In genomic region chr14:71602524-71602923, GRCh38 we compare ENCODE assay signal across 27 cellular contexts.
"Had no signal": no experiment of that assay in that cellular context is flagged by ENCODE, and none has a peak within 500 bp of the region (broad histone marks: within the 10 kb centered on the region; RNA-seq: fewer than 3 reads in every experiment).

No MANE protein-coding gene starts in this region.

- ATAC-seq: mucosa of descending colon; naive thymus-derived CD4-positive, alpha-beta T cell; natural killer cell treated with Interleukin-12 subunit alpha and Interleukin-12 subunit beta and Interleukin-15 and Interleukin-18, amount 100 ng/mL, for 72 hours; pancreas; psoas muscle; right cardiac atrium; sciatic nerve; stimulated activated naive B cell treated with anti-CD40 and anti-IgM and Interleukin-4, amounts not matched to agents 10 μg/mL and 1 μg/mL and 100 μg/mL, for 72 hours; stimulated activated naive CD8-positive, alpha-beta T cell treated with anti-CD3 and anti-CD28 coated beads, Interleukin-15, Interleukin-2, amounts not matched to agents 100 U/mL and 50 U/mL, for 24 hours had no signal

- H3K27ac ChIP-seq: hepatocyte, left ventricle myocardium inferior, pancreas, psoas muscle, skin epidermis, stomach, testis, thyroid gland, transverse colon, upper lobe of left lung, vagina had no signal

- H3K27me3 Mint-ChIP-seq: memory B cell; naive thymus-derived CD4-positive, alpha-beta T cell; natural killer cell treated with Interleukin-12 subunit alpha and Interleukin-12 subunit beta and Interleukin-15 and Interleukin-18, amount 100 ng/mL, for 72 hours; stimulated activated naive B cell treated with anti-CD40 and anti-IgM and Interleukin-4, amounts not matched to agents 10 μg/mL and 1 μg/mL and 100 μg/mL, for 72 hours had no signal

- H3K36me3 ChIP-seq: pancreas, thyroid gland, upper lobe of left lung, vagina had no signal

- H3K4me3 Mint-ChIP-seq: memory B cell; naive thymus-derived CD4-positive, alpha-beta T cell; natural killer cell treated with Interleukin-12 subunit alpha and Interleukin-12 subunit beta and Interleukin-15 and Interleukin-18, amount 100 ng/mL, for 72 hours; stimulated activated naive B cell treated with anti-CD40 and anti-IgM and Interleukin-4, amounts not matched to agents 10 μg/mL and 1 μg/mL and 100 μg/mL, for 72 hours had no signal

- H3K4me1 ChIP-seq: pancreas, psoas muscle, stomach, thyroid gland, transverse colon, upper lobe of left lung, vagina had no signal

- FAIRE-seq: pancreas had no signal

- H3K27ac Mint-ChIP-seq: memory B cell; naive thymus-derived CD4-positive, alpha-beta T cell; natural killer cell treated with Interleukin-12 subunit alpha and Interleukin-12 subunit beta and Interleukin-15 and Interleukin-18, amount 100 ng/mL, for 72 hours; stimulated activated naive B cell treated with anti-CD40 and anti-IgM and Interleukin-4, amounts not matched to agents 10 μg/mL and 1 μg/mL and 100 μg/mL, for 72 hours had no signal

- H3K4me3 ChIP-seq: hepatocyte, left ventricle myocardium inferior, lung, mucosa of descending colon, pancreas, psoas muscle, skin epidermis, stomach, testis, thyroid gland, transverse colon, upper lobe of left lung, vagina had no signal

- H3K27me3 ChIP-seq: hepatocyte, pancreas, stomach, testis, thyroid gland, transverse colon, upper lobe of left lung, vagina had no signal

- DNase-seq: islet precursor cell; left ventricle myocardium inferior; midbrain; mucosa of descending colon; naive thymus-derived CD4-positive, alpha-beta T cell; nucleus accumbens; pancreas; psoas muscle; right cardiac atrium; stimulated activated CD4-positive, alpha-beta T cell treated with anti-CD3 and anti-CD28 coated beads, Interleukin-12 subunit alpha, Interleukin-12 subunit beta, amount 100 ng/mL, for 4 hours; stimulated activated CD4-positive, alpha-beta T cell treated with anti-CD3 and anti-CD28 coated beads, Interleukin-15, amount 100 ng/mL, for 24 hours; stimulated activated CD4-positive, alpha-beta T cell treated with anti-CD3 and anti-CD28 coated beads, Interleukin-2, amount 100 ng/mL, for 24 hours; stimulated activated CD4-positive, alpha-beta T cell treated with anti-CD3 and anti-CD28 coated beads, Interleukin-4, amount 100 ng/mL, for 1 hour; stimulated activated naive B cell treated with anti-CD40 and anti-IgM and Interleukin-4, amounts not matched to agents 10 μg/mL and 1 μg/mL and 100 μg/mL, for 72 hours; stimulated activated naive CD8-positive, alpha-beta T cell treated with anti-CD3 and anti-CD28 coated beads, Interleukin-15, Interleukin-2, amounts not matched to agents 100 U/mL and 50 U/mL, for 24 hours; stomach; testis; thyroid gland; transverse colon; upper lobe of left lung had no signal

- H3K9me3 ChIP-seq: pancreas, testis, thyroid gland had no signal
